ENCODE assay signal across 22 cellular contexts in genomic region chr2:161424992-161425391, GRCh38. TPM values are rescaled to one million over a fixed set of nuclear protein-coding genes. Genes with fewer than 3 reads are reported as not detected.
DNase-seq lines count a peak whose midpoint lies in the region; ATAC-seq and TF ChIP-seq lines count a peak whose summit lies in the region.
"Had no signal": no experiment of that assay in that cellular context is flagged by ENCODE, and none has a peak within 500 bp of the region (broad histone marks: within the 10 kb centered on the region; RNA-seq: fewer than 3 reads in every experiment).

No MANE protein-coding gene starts in this region.

- no peak overlapping the region for H3K4me3 ChIP-seq in CD8-positive, alpha-beta T cell (ENCODE audit: low read depth, low read length)
- H3K4me3 ChIP-seq in GM23338 (no peak overlapping the region), endodermal cell (ENCODE audit: low read length) (no peak overlapping the region)
- H3K4me3 ChIP-seq: hepatocyte, sigmoid colon, vagina had no signal

- peaks cover 59% of the 10 kb centered on the region for H3K27me3 ChIP-seq in CD8-positive, alpha-beta T cell (ENCODE audit: insufficient read depth, low read length)
- H3K27me3 ChIP-seq in GM23338 (ENCODE audit: insufficient read depth) (peaks cover 100% of the 10 kb centered on the region), endodermal cell (ENCODE audit: control insufficient read depth, insufficient read depth, low read length, poor library complexity, severe bottlenecking) (peaks cover 100% of the 10 kb centered on the region)

- no peak for TF ChIP-seq CTCF in CD8-positive, alpha-beta T cell (IDR thresholded peaks at IDR 0.05)
- TF ChIP-seq CTCF in GM23338 (conservative IDR thresholded peaks at IDR 0.05; ENCODE audit: low read depth in 2 of 2) = no peak
- no peak for TF ChIP-seq CTCF in endodermal cell (conservative IDR thresholded peaks at IDR 0.05)
- no peak for TF ChIP-seq CTCF in osteocyte (IDR thresholded peaks at IDR 0.05)

- no peak overlapping the region for H3K4me2 ChIP-seq in GM23338
- H3K4me2 ChIP-seq: hepatocyte had no signal

- H3K27me3 Mint-ChIP-seq in CD8-positive, alpha-beta T cell (ENCODE audit: low read depth) = peaks cover 85% of the 10 kb centered on the region
- H3K27me3 Mint-ChIP-seq in GM23338 (ENCODE audit: insufficient read depth, low read depth, poor library complexity) = peaks cover 94% of the 10 kb centered on the region
- peaks cover 93% of the 10 kb centered on the region for H3K27me3 Mint-ChIP-seq in endodermal cell (ENCODE audit: insufficient read depth)
- H3K27me3 Mint-ChIP-seq in osteocyte (ENCODE audit: unreplicated experiment) = peaks cover 88% of the 10 kb centered on the region

- DNase-seq in CD8-positive, alpha-beta T cell = no peak
- DNase-seq in GM23338 (ENCODE audit: low spot score) (no peak), endodermal cell (no peak), osteocyte (ENCODE audit: extremely low spot score, unreplicated experiment) (no peak), NCI-H128 (lab: John Stamatoyannopoulos, UW; ENCODE audit: unreplicated experiment) (no peak)
- no peak for DNase-seq in activated CD4-positive, CD25-positive, alpha-beta regulatory T cell (lab: John Stamatoyannopoulos, UW)
- DNase-seq: activated effector memory CD4-positive, alpha-beta T cell treated with Interleukin-2 at 50 U/mL for 16 hours; anterior cingulate cortex; GDM1; NCI-H1092 treated with DMSO at 0.1 percent for 48 hours; NCI-H2107; NCI-H524; nucleus accumbens; sigmoid colon; SW 1271; WERI-Rb-1 had no signal

- peak overlapping the region; percentile 16 for H3K4me3 Mint-ChIP-seq in CD8-positive, alpha-beta T cell
- H3K4me3 Mint-ChIP-seq in GM23338 = peak overlapping the region; percentile 74
- peak overlapping the region; percentile 58 for H3K4me3 Mint-ChIP-seq in endodermal cell
- H3K4me3 Mint-ChIP-seq in osteocyte (ENCODE audit: unreplicated experiment) = peak overlapping the region; percentile 62

- no peaks in the 10 kb centered on the region for H3K79me2 ChIP-seq in GM23338 (replicated peaks; ENCODE audit: insufficient read depth)
- H3K79me2 ChIP-seq: hepatocyte had no signal

- peaks cover 31% of the 10 kb centered on the region; the same call in 1 of the 2 replicates for H3F3A ChIP-seq in GM23338 (replicated peaks; ENCODE audit: low read depth)

- no peak overlapping the region for H3K9ac ChIP-seq in endodermal cell (ENCODE audit: extremely low read depth, low read length, poor library complexity, severe bottlenecking)

- ATAC-seq in CD8-positive, alpha-beta T cell = no peak
- no peak for ATAC-seq in GM23338
- ATAC-seq in GM19351 (IDR thresholded peaks at IDR 0.05; ENCODE audit: unreplicated experiment) = no peak
- ATAC-seq: HCT116 had no signal

- H4K20me1 ChIP-seq in GM23338 (replicated peaks; ENCODE audit: insufficient read depth) = peaks cover 35% of the 10 kb centered on the region

- H3K9me3 ChIP-seq in CD8-positive, alpha-beta T cell (ENCODE audit: low read length) = no peaks in the 10 kb centered on the region
- H3K9me3 ChIP-seq in endodermal cell (ENCODE audit: control insufficient read depth, low read length) = peaks cover 4% of the 10 kb centered on the region
- H3K9me3 ChIP-seq: sigmoid colon, vagina had no signal

- H3K36me3 Mint-ChIP-seq in CD8-positive, alpha-beta T cell = no peaks in the 10 kb centered on the region
- H3K36me3 Mint-ChIP-seq in GM23338 (ENCODE audit: low read depth) = no peaks in the 10 kb centered on the region; the same call in 2 of the 3 replicates
- H3K36me3 Mint-ChIP-seq in endodermal cell (ENCODE audit: low read depth) = no peaks in the 10 kb centered on the region
- peaks cover 4% of the 10 kb centered on the region for H3K36me3 Mint-ChIP-seq in osteocyte (ENCODE audit: unreplicated experiment)

- no peak overlapping the region for H3K27ac ChIP-seq in CD8-positive, alpha-beta T cell (ENCODE audit: low read depth, low read length)
- H3K27ac ChIP-seq in GM23338 (ENCODE audit: low read depth) (no peak overlapping the region), endodermal cell (ENCODE audit: low read depth, low read length) (no peak overlapping the region)
- H3K27ac ChIP-seq: hepatocyte, sigmoid colon, vagina, WERI-Rb-1 had no signal

- 19 to 59% methylated on average over 2 of the region's 2 CpGs for WGBS in endodermal cell (ENCODE audit: insufficient coverage in 1 of 2, insufficient read length in 1 of 2), 2 experiments

- POLR2A ChIA-PET in CD8-positive, alpha-beta T cell (lab: Charles Lee) = no interaction called here

- H3K36me3 ChIP-seq in CD8-positive, alpha-beta T cell (ENCODE audit: insufficient read depth, low read length) = no peaks in the 10 kb centered on the region
- H3K36me3 ChIP-seq in GM23338 (ENCODE audit: insufficient read depth) (no peaks in the 10 kb centered on the region), endodermal cell (ENCODE audit: control insufficient read depth, insufficient read depth, low read length) (no peaks in the 10 kb centered on the region)
- H3K36me3 ChIP-seq: sigmoid colon, vagina, WERI-Rb-1 had no signal

- CTCF ChIA-PET in CD8-positive, alpha-beta T cell (lab: Charles Lee) = no interaction called here

- H3K4me1 ChIP-seq in CD8-positive, alpha-beta T cell (ENCODE audit: insufficient read depth, low read length) = peaks cover 18% of the 10 kb centered on the region
- peaks cover 29% of the 10 kb centered on the region for H3K4me1 ChIP-seq in GM23338 (ENCODE audit: insufficient read depth)
- H3K4me1 ChIP-seq in endodermal cell (ENCODE audit: control insufficient read depth, insufficient read depth, low read length) = peaks cover 3% of the 10 kb centered on the region

- no peaks in the 10 kb centered on the region for H3K9me2 ChIP-seq in GM23338 (ENCODE audit: insufficient read depth)

- intact Hi-C loops in CD8-positive, alpha-beta T cell (cut with DNase I, micrococcal nuclease) = loop anchor here in 1 of 2 experiments (10.0 kb wide), 2 partner anchors 530 to 920 kb away; partner anchors contain the start of gene GCA

- no peak overlapping the region for H3K27ac Mint-ChIP-seq in CD8-positive, alpha-beta T cell
- H3K27ac Mint-ChIP-seq in GM23338 = no peak overlapping the region
- H3K27ac Mint-ChIP-seq in endodermal cell = no peak overlapping the region
- no peak overlapping the region for H3K27ac Mint-ChIP-seq in osteocyte (ENCODE audit: unreplicated experiment)

- H3K4me1 Mint-ChIP-seq in CD8-positive, alpha-beta T cell (ENCODE audit: low read depth) = peaks cover 29% of the 10 kb centered on the region
- H3K4me1 Mint-ChIP-seq in GM23338 = peaks cover 33% of the 10 kb centered on the region
- H3K4me1 Mint-ChIP-seq in endodermal cell = peaks cover 37% of the 10 kb centered on the region
- H3K4me1 Mint-ChIP-seq in osteocyte (ENCODE audit: unreplicated experiment) = peaks cover 15% of the 10 kb centered on the region

- H2AFZ ChIP-seq in GM23338 = no peak overlapping the region

- H3K9me3 Mint-ChIP-seq in CD8-positive, alpha-beta T cell = peaks cover 11% of the 10 kb centered on the region
- H3K9me3 Mint-ChIP-seq in GM23338 (peaks cover 5% of the 10 kb centered on the region; the same call in 2 of the 3 replicates), endodermal cell (peaks cover 3% of the 10 kb centered on the region), osteocyte (ENCODE audit: unreplicated experiment) (no peaks in the 10 kb centered on the region)

TF ChIP-seq in GM23338, 12 proteins besides CTCF, POLR2A, EP300 and RAD21:
- TF ChIP-seq EZH2 (IDR thresholded peaks at IDR 0.05; ENCODE audit: low read depth, unreplicated experiment) = peak; percentile 6
- TF ChIP-seq EZH2phosphoT487 (IDR thresholded peaks at IDR 0.05; ENCODE audit: unreplicated experiment) = peak; percentile 53
- no peak for TF ChIP-seq ZNF114 (CRISPR knock-in tag; IDR thresholded peaks at IDR 0.05)
- no peak for TF ChIP-seq JUNB (IDR thresholded peaks at IDR 0.05; ENCODE audit: unreplicated experiment)

RNA-seq across cellular contexts. Expression of gene TBR1, which starts 8.9 kb away (rescaled TPM):
- total RNA-seq in CD8-positive, alpha-beta T cell = under 1 TPM in 1 of 2 experiments, not detected in 1; 0.06 TPM
- total RNA-seq in GM23338 (2014; rRNA removed; shearing (Covaris generic)) = not detected in 2 replicates
- not detected in 2 replicates for polyA plus RNA-seq in GM23338 (2016; fragmentation: Nextera tagmentation; extraction: Ambion mirVana)
- total RNA-seq in endodermal cell (1 to 10 TPM; 1.2 to 2.4 TPM), osteocyte (0.30 TPM in 1 of 2 replicates, not detected in the other)
- polyA plus RNA-seq in endodermal cell (2013, experiment 1 of 2) = 0.25 TPM
- polyA plus RNA-seq in endodermal cell (2013, experiment 2 of 2) = 0.12 TPM
- total RNA-seq: activated CD8-positive, alpha-beta memory T cell treated with anti-CD3 and anti-CD28 coated beads for 36 hours; chondrocyte; hepatocyte; sigmoid colon; vagina had no signal
- polyA plus RNA-seq: hepatocyte, sigmoid colon had no signal

Comparison
In these comparisons a context has a peak if more than half of its experiments do, and no peak if none do; other contexts are left out.
1. H3K4me3 Mint-ChIP-seq: peak in every context shown above with its lines; median percentile 74 in GM23338; 62 in osteocyte; 58 in endodermal cell; 16 in CD8-positive, alpha-beta T cell.